Comparison of ENCODE assay signal across 8 cellular contexts in the genomic region with DNA sequence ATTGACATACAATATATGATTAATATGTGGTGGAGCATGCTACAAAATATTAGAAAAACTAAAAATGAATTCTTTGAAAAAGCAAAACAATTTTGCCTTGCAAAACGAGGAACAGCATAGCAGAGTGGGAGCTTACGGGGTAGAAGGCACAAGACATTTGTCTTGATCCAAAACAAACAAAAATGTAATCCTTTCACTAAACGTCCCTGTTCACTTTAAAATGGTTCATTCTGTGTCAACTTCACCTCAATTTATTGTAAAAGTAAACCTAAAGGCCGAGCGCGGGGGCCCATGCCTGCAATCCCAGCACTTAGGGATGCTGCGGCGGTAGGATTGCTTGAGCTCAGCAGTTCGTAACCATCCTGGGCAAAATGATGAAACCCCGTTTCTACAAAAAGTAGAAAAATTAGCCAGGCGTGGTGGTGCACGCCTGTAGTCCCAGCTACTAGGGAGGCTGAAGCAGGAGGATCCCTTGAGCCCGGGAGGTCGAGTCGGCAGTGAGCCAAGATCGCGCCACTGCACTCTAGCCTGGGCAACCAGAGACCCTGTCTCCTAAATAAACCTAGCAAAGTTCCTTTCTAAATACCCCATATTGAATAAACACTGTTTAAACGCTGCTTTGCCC. TPM values are rescaled to one million over a fixed set of nuclear protein-coding genes. Genes with fewer than 3 reads are reported as not detected.
A peak's percentile ranks its signal among the peaks of the same experiment; 100 is the strongest.
DNase-seq lines count a peak whose midpoint lies in the region; ATAC-seq and TF ChIP-seq lines count a peak whose summit lies in the region.
"Had no signal": no experiment of that assay in that cellular context is flagged by ENCODE, and none has a peak within 500 bp of the region (broad histone marks: within the 10 kb centered on the region; RNA-seq: fewer than 3 reads in every experiment).

No MANE protein-coding gene starts in this region.

- peaks cover 10% of the 10 kb centered on the region for H3K36me3 Mint-ChIP-seq in T-cell

- H3K36me3 ChIP-seq in skeletal muscle tissue (ENCODE audit: control insufficient read depth in 3 of 3, insufficient read depth in 3 of 3, low read length in 3 of 3) = no peaks in the 10 kb centered on the region

- H3K9me3 Mint-ChIP-seq in T-cell = no peaks in the 10 kb centered on the region

- H3K27me3 Mint-ChIP-seq in T-cell = no peaks in the 10 kb centered on the region

- CTCF ChIA-PET in T-cell (lab: Charles Lee) = no interaction called here

- ATAC-seq in T-cell (replicated peaks in 1 of 4) (no peak), HG03097 (IDR thresholded peaks at IDR 0.05; ENCODE audit: low FRiP score, unreplicated experiment) (no peak), HG03520 (IDR thresholded peaks at IDR 0.05; ENCODE audit: unreplicated experiment) (no peak)

- H3K9me3 ChIP-seq in skeletal muscle tissue (ENCODE audit: control insufficient read depth in 3 of 3, low read length in 3 of 3) = no peaks in the 10 kb centered on the region

- H3K4me1 Mint-ChIP-seq in T-cell = peaks cover 37 to 59% (median 49%) of the 10 kb centered on the region in 3 donors

- H3K4me3 ChIP-seq in HFF-Myc (replicated peaks; ENCODE audit: low read depth, low read length) (peak overlapping the region; percentile 74), fibroblast of villous mesenchyme (ENCODE audit: low read depth, low read length) (peak overlapping the region; percentile 64), skeletal muscle tissue (ENCODE audit: low read length in 3 of 3) (peak overlapping the region; percentile 85 to 94 (median 85))

- H3K9ac ChIP-seq in skeletal muscle tissue (ENCODE audit: low read depth in 1 of 3, low read length in 3 of 3) = peak overlapping the region; percentile 77 to 96 (median 91)

- peak overlapping the region; percentile 84 to 97 (median 88) for H3K4me3 Mint-ChIP-seq in T-cell

- POLR2A ChIA-PET in T-cell (lab: Charles Lee) = no interaction called here

- DNase-seq in HFF-Myc (ENCODE audit: extremely low read depth, low read depth) = no peak
- no peak for DNase-seq in T-cell
- DNase-seq in fibroblast of villous mesenchyme (ENCODE audit: low read depth) = no peak
- DNase-seq in iPS-NIHi7 (ENCODE audit: extremely low spot score) = no peak
- DNase-seq: NCI-H2171 had no signal

- peak overlapping the region; percentile 98 for H3K27ac ChIP-seq in skeletal muscle tissue (ENCODE audit: low read depth, low read length)

- peak overlapping the region; percentile 94 to 98 for H3K27ac Mint-ChIP-seq in T-cell

- H3K27me3 ChIP-seq in skeletal muscle tissue (ENCODE audit: control insufficient read depth in 3 of 3, insufficient read depth in 3 of 3, low read length in 3 of 3) = no peaks in the 10 kb centered on the region

- H3K4me1 ChIP-seq in skeletal muscle tissue (ENCODE audit: control insufficient read depth in 3 of 3, insufficient read depth in 3 of 3, low read length in 3 of 3) = peaks cover 8 to 17% (median 9%) of the 10 kb centered on the region in 3 donors

- TF ChIP-seq CTCF in HFF-Myc (IDR thresholded peaks at IDR 0.05; ENCODE audit: low read depth, low read length, missing control alignments) (no peak), fibroblast of villous mesenchyme (IDR thresholded peaks at IDR 0.05; ENCODE audit: insufficient read depth, low read depth, low read length) (no peak)

RNA-seq across cellular contexts. Expression of a gene that starts 2.0 kb away (rescaled TPM):
- 10 to 100 TPM in 4 of 5 donors, 1 to 10 TPM in 1; 10.0 to 15.6 (median 14.2) TPM for total RNA-seq in T-cell
- total RNA-seq in fibroblast of villous mesenchyme = 6.1 and 8.6 TPM in 2 replicates
- 4.2 TPM for total RNA-seq in skeletal muscle tissue
